In genomic region chr6:95577317-95578105, GRCh38 we compare ENCODE assay signal across 1 cellular context.
A peak's percentile ranks its signal among the peaks of the same experiment; 100 is the strongest.
TF ChIP-seq lines count a peak whose summit lies in the region.

MANEA (plus strand) TSS chr6:95577535; CDS start chr6:95586440, 8,905 bp downstream.

TF ChIP-seq in GM12878, 131 proteins besides CTCF, POLR2A, EP300 and RAD21 (continued from another document):
- TF ChIP-seq ZBTB40 (IDR thresholded peaks at IDR 0.05; ENCODE audit: borderline replicate concordance) (no peak), SP1 (IDR thresholded peaks at IDR 0.05; ENCODE audit: low read depth, low read length) (no peak), TAF1 (IDR thresholded peaks at IDR 0.05; ENCODE audit: borderline replicate concordance, low read depth, low read length) (peak; percentile 69; the same call in 1 of the 2 replicates), ATF2 (IDR thresholded peaks at IDR 0.05; ENCODE audit: low read length) (no peak), HSF1 (IDR thresholded peaks at IDR 0.05; ENCODE audit: low read depth, low read length) (no peak), BACH1 (IDR thresholded peaks at IDR 0.05; ENCODE audit: borderline replicate concordance) (peak; percentile 57; the same call in 1 of the 2 replicates), PRDM15 (CRISPR knock-in tag; IDR thresholded peaks at IDR 0.05) (no peak), TCF7 (IDR thresholded peaks at IDR 0.05; ENCODE audit: borderline replicate concordance) (no peak), JUND (IDR thresholded peaks at IDR 0.05; ENCODE audit: low read depth, low read length) (no peak), SUZ12 (IDR thresholded peaks at IDR 0.05; ENCODE audit: unreplicated experiment) (no peak)
- TF ChIP-seq, protein P1, sequence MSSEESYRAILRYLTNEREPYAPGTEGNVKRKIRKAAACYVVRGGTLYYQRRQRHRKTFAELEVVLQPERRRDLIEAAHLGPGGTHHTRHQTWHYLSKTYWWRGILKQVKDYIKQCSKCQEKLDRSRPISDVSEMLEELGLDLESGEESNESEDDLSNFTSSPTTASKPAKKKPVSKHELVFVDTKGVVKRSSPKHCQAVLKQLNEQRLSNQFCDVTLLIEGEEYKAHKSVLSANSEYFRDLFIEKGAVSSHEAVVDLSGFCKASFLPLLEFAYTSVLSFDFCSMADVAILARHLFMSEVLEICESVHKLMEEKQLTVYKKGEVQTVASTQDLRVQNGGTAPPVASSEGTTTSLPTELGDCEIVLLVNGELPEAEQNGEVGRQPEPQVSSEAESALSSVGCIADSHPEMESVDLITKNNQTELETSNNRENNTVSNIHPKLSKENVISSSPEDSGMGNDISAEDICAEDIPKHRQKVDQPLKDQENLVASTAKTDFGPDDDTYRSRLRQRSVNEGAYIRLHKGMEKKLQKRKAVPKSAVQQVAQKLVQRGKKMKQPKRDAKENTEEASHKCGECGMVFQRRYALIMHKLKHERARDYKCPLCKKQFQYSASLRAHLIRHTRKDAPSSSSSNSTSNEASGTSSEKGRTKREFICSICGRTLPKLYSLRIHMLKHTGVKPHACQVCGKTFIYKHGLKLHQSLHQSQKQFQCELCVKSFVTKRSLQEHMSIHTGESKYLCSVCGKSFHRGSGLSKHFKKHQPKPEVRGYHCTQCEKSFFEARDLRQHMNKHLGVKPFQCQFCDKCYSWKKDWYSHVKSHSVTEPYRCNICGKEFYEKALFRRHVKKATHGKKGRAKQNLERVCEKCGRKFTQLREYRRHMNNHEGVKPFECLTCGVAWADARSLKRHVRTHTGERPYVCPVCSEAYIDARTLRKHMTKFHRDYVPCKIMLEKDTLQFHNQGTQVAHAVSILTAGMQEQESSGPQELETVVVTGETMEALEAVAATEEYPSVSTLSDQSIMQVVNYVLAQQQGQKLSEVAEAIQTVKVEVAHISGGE (CRISPR knock-in tag; IDR thresholded peaks at IDR 0.05): no peak
